ENCODE assay signal across 31 cellular contexts in genomic region chr2:69416147-69416546, GRCh38.
"Had no signal": no experiment of that assay in that cellular context is flagged by ENCODE, and none has a peak within 500 bp of the region (broad histone marks: within the 10 kb centered on the region; RNA-seq: fewer than 3 reads in every experiment).

No MANE protein-coding gene starts in this region.

- H3K27ac ChIP-seq: brain microvascular endothelial cell, colonic mucosa, gastrocnemius medialis, heart right ventricle, hepatocyte had no signal

- H3K9me3 Mint-ChIP-seq: activated CD4-positive, alpha-beta memory T cell treated with anti-CD3 and anti-CD28 coated beads, Interleukin-2, amount 10 ng/mL, durations not matched to agents 7 days and 5 days; activated CD4-positive, alpha-beta T cell treated with anti-CD3 and anti-CD28 coated beads, Interleukin-2, amount 10 ng/mL, durations not matched to agents 7 days and 5 days; activated naive CD4-positive, alpha-beta T cell treated with anti-CD3 and anti-CD28 coated beads, Interleukin-2, amount 10 ng/mL, durations not matched to agents 7 days and 5 days; activated naive CD4-positive, alpha-beta T cell treated with anti-CD3 and anti-CD28 coated beads, Interleukin-2, amount 50 U/mL, for 72 hours; activated naive CD8-positive, alpha-beta T cell treated with anti-CD3 and anti-CD28 coated beads, Interleukin-2, amount 10 ng/mL, durations not matched to agents 7 days and 5 days; activated T-cell treated with anti-CD3 and anti-CD28 coated beads, Interleukin-2, amount 50 U/mL, for 24 hours; activated T-cell treated with anti-CD3 and anti-CD28 coated beads, Interleukin-2, amount 50 U/mL, for 72 hours; endodermal cell; T-helper 2 cell treated with Interferon-gamma antibody and Interleukin-4, amounts not matched to agents 5 μg/mL and 100 μg/mL, for 36 hours had no signal

- H3K4me1 ChIP-seq: gastrocnemius medialis, heart right ventricle had no signal

- H3K4me3 ChIP-seq: colonic mucosa, gastrocnemius medialis, heart right ventricle, hepatocyte had no signal

- H3K4me1 Mint-ChIP-seq: activated CD4-positive, alpha-beta memory T cell treated with anti-CD3 and anti-CD28 coated beads, Interleukin-2, amount 10 ng/mL, durations not matched to agents 7 days and 5 days; endodermal cell had no signal

- H3K9me3 ChIP-seq: colonic mucosa, gastrocnemius medialis, heart right ventricle had no signal

- ATAC-seq: activated naive CD4-positive, alpha-beta T cell treated with anti-CD3 and anti-CD28 coated beads, Interleukin-2, amount 50 U/mL, for 72 hours; activated T-cell treated with anti-CD3 and anti-CD28 coated beads, Interleukin-2, amount 50 U/mL, for 72 hours; esophagus mucosa; gastrocnemius medialis; heart right ventricle; T-helper 17 cell had no signal

- H3K27me3 Mint-ChIP-seq: activated CD4-positive, alpha-beta memory T cell treated with anti-CD3 and anti-CD28 coated beads, Interleukin-2, amount 10 ng/mL, durations not matched to agents 7 days and 5 days; activated CD4-positive, alpha-beta T cell treated with anti-CD3 and anti-CD28 coated beads, Interleukin-2, amount 10 ng/mL, durations not matched to agents 7 days and 5 days; activated naive CD4-positive, alpha-beta T cell treated with anti-CD3 and anti-CD28 coated beads, Interleukin-2, amount 10 ng/mL, durations not matched to agents 7 days and 5 days; activated naive CD8-positive, alpha-beta T cell treated with anti-CD3 and anti-CD28 coated beads, Interleukin-2, amount 10 ng/mL, durations not matched to agents 7 days and 5 days; activated T-cell treated with anti-CD3 and anti-CD28 coated beads, Interleukin-2, amount 50 U/mL, for 24 hours; T-helper 17 cell had no signal

- FAIRE-seq: astrocyte, bronchial epithelial cell had no signal

- H3K4me3 Mint-ChIP-seq: activated CD4-positive, alpha-beta memory T cell treated with anti-CD3 and anti-CD28 coated beads, Interleukin-2, amount 10 ng/mL, durations not matched to agents 7 days and 5 days; activated CD4-positive, alpha-beta T cell treated with anti-CD3 and anti-CD28 coated beads, Interleukin-2, amount 10 ng/mL, durations not matched to agents 7 days and 5 days; activated naive CD4-positive, alpha-beta T cell treated with anti-CD3 and anti-CD28 coated beads, Interleukin-2, amount 10 ng/mL, durations not matched to agents 7 days and 5 days; activated naive CD8-positive, alpha-beta T cell treated with anti-CD3 and anti-CD28 coated beads, Interleukin-2, amount 10 ng/mL, durations not matched to agents 7 days and 5 days; activated T-cell treated with anti-CD3 and anti-CD28 coated beads, Interleukin-2, amount 50 U/mL, for 24 hours; activated T-cell treated with anti-CD3 and anti-CD28 coated beads, Interleukin-2, amount 50 U/mL, for 72 hours; endodermal cell; T-helper 17 cell; T-helper 2 cell treated with Interferon-gamma antibody and Interleukin-4, amounts not matched to agents 5 μg/mL and 100 μg/mL, for 36 hours had no signal

- H3K27ac Mint-ChIP-seq: activated CD4-positive, alpha-beta memory T cell treated with anti-CD3 and anti-CD28 coated beads, Interleukin-2, amount 10 ng/mL, durations not matched to agents 7 days and 5 days; activated CD4-positive, alpha-beta T cell treated with anti-CD3 and anti-CD28 coated beads, Interleukin-2, amount 10 ng/mL, durations not matched to agents 7 days and 5 days; activated naive CD4-positive, alpha-beta T cell treated with anti-CD3 and anti-CD28 coated beads, Interleukin-2, amount 10 ng/mL, durations not matched to agents 7 days and 5 days; activated naive CD4-positive, alpha-beta T cell treated with anti-CD3 and anti-CD28 coated beads, Interleukin-2, amount 50 U/mL, for 72 hours; activated naive CD8-positive, alpha-beta T cell treated with anti-CD3 and anti-CD28 coated beads, Interleukin-2, amount 10 ng/mL, durations not matched to agents 7 days and 5 days; activated T-cell treated with anti-CD3 and anti-CD28 coated beads, Interleukin-2, amount 50 U/mL, for 24 hours; activated T-cell treated with anti-CD3 and anti-CD28 coated beads, Interleukin-2, amount 50 U/mL, for 72 hours; endodermal cell; T-helper 17 cell; T-helper 2 cell treated with Interferon-gamma antibody and Interleukin-4, amounts not matched to agents 5 μg/mL and 100 μg/mL, for 36 hours had no signal

- H3K36me3 Mint-ChIP-seq: activated naive CD4-positive, alpha-beta T cell treated with anti-CD3 and anti-CD28 coated beads, Interleukin-2, amount 50 U/mL, for 72 hours had no signal

- DNase-seq: activated CD4-positive, alpha-beta memory T cell treated with anti-CD3 and anti-CD28 coated beads, Interleukin-2, amount 10 ng/mL, durations not matched to agents 7 days and 5 days; activated CD4-positive, alpha-beta T cell treated with anti-CD3 and anti-CD28 coated beads for 1 hour; activated CD4-positive, alpha-beta T cell treated with anti-CD3 and anti-CD28 coated beads for 4 hours; activated CD4-positive, alpha-beta T cell treated with anti-CD3 and anti-CD28 coated beads, Interleukin-2, amount 10 ng/mL, durations not matched to agents 7 days and 5 days; activated CD4-positive, alpha-beta T cell treated with anti-CD3 and anti-CD28 coated beads, Interleukin-2, amount 50 U/mL, for 4 hours; activated CD8-positive, alpha-beta memory T cell treated with anti-CD3 and anti-CD28 coated beads, Interleukin-2, amount 50 U/mL, for 48 hours; activated gamma-delta T cell; activated naive CD4-positive, alpha-beta T cell; activated naive CD4-positive, alpha-beta T cell treated with anti-CD3 and anti-CD28 coated beads, Interleukin-2, amount 10 ng/mL, durations not matched to agents 7 days and 5 days; activated naive CD8-positive, alpha-beta T cell treated with anti-CD3 and anti-CD28 coated beads, Interleukin-2, amount 10 ng/mL, durations not matched to agents 7 days and 5 days; activated T-cell treated with anti-CD3 and anti-CD28 coated beads for 4 hours; activated T-cell treated with anti-CD3 and anti-CD28 coated beads, Interleukin-2, amount 50 U/mL, for 24 hours; activated T-cell treated with anti-CD3 and anti-CD28 coated beads, Interleukin-2, amount 50 U/mL, for 72 hours; amniotic stem cell; anterior cingulate cortex; brain microvascular endothelial cell; colonic mucosa; effector memory CD4-positive, alpha-beta T cell; endodermal cell; foreskin fibroblast; gastrocnemius medialis; heart right ventricle; T-helper 1 cell; T-helper 17 cell; T1000 had no signal
